ENCODE assay signal across 10 cellular contexts in the genomic region with DNA sequence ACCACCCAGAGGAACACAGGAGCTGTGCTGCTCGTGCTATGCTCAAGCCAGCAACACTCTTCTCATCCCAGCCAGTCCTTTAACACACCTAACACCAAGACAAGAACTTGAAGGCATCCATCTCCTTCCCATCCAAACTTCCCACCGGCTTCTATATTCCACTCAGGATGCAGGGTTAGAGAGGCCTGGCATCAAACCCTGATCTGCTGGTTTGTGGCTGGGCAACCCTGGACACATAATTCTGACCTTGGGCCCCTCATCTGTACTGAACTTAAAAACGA. TPM values are rescaled to one million over a fixed set of nuclear protein-coding genes. Genes with fewer than 3 reads are reported as not detected.
A peak's percentile ranks its signal among the peaks of the same experiment; 100 is the strongest.
DNase-seq lines count a peak whose midpoint lies in the region; TF ChIP-seq lines count a peak whose summit lies in the region.
"Had no signal": no experiment of that assay in that cellular context is flagged by ENCODE, and none has a peak within 500 bp of the region (broad histone marks: within the 10 kb centered on the region; RNA-seq: fewer than 3 reads in every experiment).

No MANE protein-coding gene starts in this region.

- intact Hi-C loops in CD14-positive monocyte (cut with micrococcal nuclease): loop anchor here in 1 of 2 donors (10.0 kb wide), 1 partner anchor 100 kb away; a partner anchor contains a TSS

- H3K27ac ChIP-seq in HUES48 (ENCODE audit: low read depth, low read length): no peak overlapping the region

- H3K36me3 ChIP-seq in HUES48 (ENCODE audit: control insufficient read depth, insufficient read depth, low read length) (peaks cover 53% of the 10 kb centered on the region), mucosa of stomach (ENCODE audit: control insufficient read depth, insufficient read depth, low read length) (peaks cover 9% of the 10 kb centered on the region)

- no peak for DNase-seq in CD14-positive monocyte (ENCODE audit: low spot score)
- no peak for DNase-seq in activated naive CD8-positive, alpha-beta T cell treated with anti-CD3 and anti-CD28 coated beads for 36 hours
- DNase-seq in UCSD-AML1 (lab: John Stamatoyannopoulos, UW; ENCODE audit: unreplicated experiment): no peak
- no peak for DNase-seq in GM19240 (ENCODE audit: insufficient read length, low spot score)
- DNase-seq in NCI-H1105 treated with DMSO at 0.1 percent for 48 hours (lab: John Stamatoyannopoulos, UW): no peak
- no peak for DNase-seq in SIG-M5 treated with dmso at 0.1 percent for 504 hours (lab: John Stamatoyannopoulos, UW; ENCODE audit: unreplicated experiment)
- DNase-seq: hippocampal formation, NCI-H226 had no signal

- no peaks in the 10 kb centered on the region for H3K9me3 ChIP-seq in HUES48 (ENCODE audit: control insufficient read depth, insufficient read depth, low read length)
- no peaks in the 10 kb centered on the region for H3K9me3 ChIP-seq in mucosa of stomach (ENCODE audit: control insufficient read depth, low read length)

- H3K36me3 Mint-ChIP-seq in CD14-positive monocyte: peaks cover 41 to 43% of the 10 kb centered on the region in 2 donors
- peaks cover 64% of the 10 kb centered on the region for H3K36me3 Mint-ChIP-seq in activated naive CD8-positive, alpha-beta T cell treated with anti-CD3 and anti-CD28 coated beads for 36 hours

- H3K4me3 ChIP-seq in HUES48 (ENCODE audit: low read depth, low read length) (peak overlapping the region; percentile 89; the same call in 1 of the 2 replicates), mucosa of stomach (ENCODE audit: low read length) (no peak overlapping the region)

- H3K4me1 Mint-ChIP-seq in CD14-positive monocyte: peaks cover 66% of the 10 kb centered on the region
- H3K4me1 Mint-ChIP-seq in activated naive CD8-positive, alpha-beta T cell treated with anti-CD3 and anti-CD28 coated beads for 36 hours: peaks cover 75% of the 10 kb centered on the region

- TF ChIP-seq CTCF in CD14-positive monocyte (IDR thresholded peaks at IDR 0.05): no peak

- peak overlapping the region; percentile 97; the same call in 1 of the 2 replicates for H3K9ac ChIP-seq in HUES48 (ENCODE audit: low read depth, low read length)
- peak overlapping the region; percentile 84 for H3K9ac ChIP-seq in mucosa of stomach (ENCODE audit: low read length)

- H3K27me3 ChIP-seq in HUES48 (ENCODE audit: control insufficient read depth, insufficient read depth, low read length) (no peaks in the 10 kb centered on the region), mucosa of stomach (ENCODE audit: control insufficient read depth, insufficient read depth, low read length) (no peaks in the 10 kb centered on the region)

- peak overlapping the region in 6 of 7 donors; percentile 63 to 99 (median 98) for H3K27ac Mint-ChIP-seq in CD14-positive monocyte
- H3K27ac Mint-ChIP-seq in activated naive CD8-positive, alpha-beta T cell treated with anti-CD3 and anti-CD28 coated beads for 36 hours: peak overlapping the region; percentile 100

- H3K4me1 ChIP-seq in HUES48 (ENCODE audit: control insufficient read depth, insufficient read depth, low read length) (peaks cover 12% of the 10 kb centered on the region; the same call in 1 of the 2 replicates), mucosa of stomach (ENCODE audit: control insufficient read depth, insufficient read depth, low read length) (peaks cover 23% of the 10 kb centered on the region)

- no peaks in the 10 kb centered on the region for H3K9me3 Mint-ChIP-seq in CD14-positive monocyte
- no peaks in the 10 kb centered on the region for H3K9me3 Mint-ChIP-seq in activated naive CD8-positive, alpha-beta T cell treated with anti-CD3 and anti-CD28 coated beads for 36 hours

- peak overlapping the region in 1 of 2 donors; percentile 100 for H3K4me3 Mint-ChIP-seq in CD14-positive monocyte
- H3K4me3 Mint-ChIP-seq in activated naive CD8-positive, alpha-beta T cell treated with anti-CD3 and anti-CD28 coated beads for 36 hours: peak overlapping the region; percentile 99

- H3K27me3 Mint-ChIP-seq in CD14-positive monocyte (ENCODE audit: low read depth in 3 of 3): peaks cover 0 to 2% (median 0%) of the 10 kb centered on the region in 3 donors
- peaks cover 7% of the 10 kb centered on the region for H3K27me3 Mint-ChIP-seq in activated naive CD8-positive, alpha-beta T cell treated with anti-CD3 and anti-CD28 coated beads for 36 hours

RNA-seq across cellular contexts. Expression of a gene that starts 5.6 kb away (rescaled TPM):
- 100 to 1,000 TPM; 119 to 135 TPM for polyA plus RNA-seq in CD14-positive monocyte
- 100 to 1,000 TPM; 302 to 306 TPM for total RNA-seq in activated naive CD8-positive, alpha-beta T cell treated with anti-CD3 and anti-CD28 coated beads for 36 hours

RNA-seq across cellular contexts. Expression of a gene that starts 15.6 kb away (rescaled TPM):
- polyA plus RNA-seq in CD14-positive monocyte: 10 to 100 TPM; 38.5 to 51.4 TPM
- 10 to 100 TPM; 50.8 to 51.6 TPM for total RNA-seq in activated naive CD8-positive, alpha-beta T cell treated with anti-CD3 and anti-CD28 coated beads for 36 hours
